In the genomic region with DNA sequence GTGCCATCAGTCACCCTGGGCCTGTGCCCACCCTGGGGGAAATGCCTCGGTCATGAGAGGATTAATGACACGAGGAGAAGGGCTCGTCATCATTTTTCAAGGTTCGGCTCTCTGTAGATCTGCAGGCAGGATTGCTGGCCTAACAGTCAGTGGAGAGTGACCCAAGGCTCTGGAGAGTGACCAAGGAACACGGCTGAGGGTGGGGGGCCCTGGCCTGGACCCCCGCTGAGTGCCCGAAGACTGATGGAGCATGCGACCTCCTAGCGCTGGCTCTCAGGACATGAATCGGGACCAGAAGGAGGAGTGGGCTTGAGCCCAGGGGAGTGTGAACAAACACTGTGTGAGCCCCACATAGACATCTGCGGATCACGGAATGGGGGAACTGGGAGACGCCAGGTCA, we compare ENCODE assay signal across 20 cellular contexts. TPM values are rescaled to one million over a fixed set of nuclear protein-coding genes. Genes with fewer than 3 reads are reported as not detected.
DNase-seq lines count a peak whose midpoint lies in the region; ATAC-seq, FAIRE-seq and TF ChIP-seq lines count a peak whose summit lies in the region.
"Had no signal": no experiment of that assay in that cellular context is flagged by ENCODE, and none has a peak within 500 bp of the region (broad histone marks: within the 10 kb centered on the region; RNA-seq: fewer than 3 reads in every experiment).

No MANE protein-coding gene starts in this region.

- no peaks in the 10 kb centered on the region for H3K36me3 Mint-ChIP-seq in progenitor cell of endocrine pancreas (ENCODE audit: insufficient read depth)
- H3K36me3 Mint-ChIP-seq: CD14-positive monocyte; CD8-positive, alpha-beta memory T cell had no signal

- H3K9ac ChIP-seq in GM23248, result no peak overlapping the region
- H3K9ac ChIP-seq: BLaER1 treated with 17β-estradiol and CSF1 and Interleukin-3, amounts not matched to agents 10 nM and 100 nM had no signal

- H3K9me2 ChIP-seq in GM23248 (ENCODE audit: insufficient read depth), result no peaks in the 10 kb centered on the region

- H3K27me3 ChIP-seq in GM23248 (replicated peaks; ENCODE audit: insufficient read depth), result peaks cover 14% of the 10 kb centered on the region; the same call in 1 of the 2 replicates
- H3K27me3 ChIP-seq: BE2C had no signal

- H3K9me3 ChIP-seq in A549 (0 out of 3 replicates have a peak, but pooled peaks cover 5% of the 10 kb centered on the region), GM23248 (ENCODE audit: low read depth) (no peaks in the 10 kb centered on the region)
- H3K9me3 ChIP-seq: BE2C, HAP-1 had no signal

- DNase-seq in A549 (ENCODE audit: low read depth in 1 of 2, low spot score in 1 of 2), result no peak
- peak; percentile 24 for DNase-seq in GM23248
- peak; percentile 73 for DNase-seq in left kidney (ENCODE audit: low read depth, low spot score)
- no peak for DNase-seq in progenitor cell of endocrine pancreas (ENCODE audit: low spot score, unreplicated experiment)
- no peak for DNase-seq in stimulated activated naive CD4-positive, alpha-beta T cell (lab: John Stamatoyannopoulos, UW)
- DNase-seq in HuH-7 (ENCODE audit: low spot score), result no peak
- DNase-seq: BE2C; CD4-positive, alpha-beta T cell; CD8-positive, alpha-beta memory T cell; DMS 273 treated with DMSO at 0.1 percent for 48 hours; DMS79; GDM1; GOT3; HFFc6 had no signal

- TF ChIP-seq CTCF in A549 (IDR thresholded peaks at IDR 0.05), result no peak
- TF ChIP-seq CTCF in progenitor cell of endocrine pancreas (IDR thresholded peaks at IDR 0.05; ENCODE audit: unreplicated experiment), result no peak

- in situ Hi-C loops in GM23248 (cut with MboI), result loop anchor here (5.0 to 25.0 kb wide), 2 partner anchors 221 to 556 kb away; no protein-coding TSS in a partner anchor

- 0 out of 2 replicates have a peak, but pooled peaks cover 4% of the 10 kb centered on the region for H3F3A ChIP-seq in GM23248 (ENCODE audit: insufficient read depth)

- CTCF ChIA-PET in A549 (lab: Yijun Ruan, JAX), result interaction anchor here (1.0 to 12.7 kb wide), 9 partner anchors 13 to 597 kb away, joined by 3 to 510 read pairs (median 114); a partner anchor contains a TSS

- H3K4me2 ChIP-seq in A549, result peak overlapping the region; percentile 17; the same call in 1 of the 3 replicates
- H3K4me2 ChIP-seq in GM23248 (ENCODE audit: unreplicated experiment), result no peak overlapping the region

- peak overlapping the region; percentile 68 for H3K27ac Mint-ChIP-seq in progenitor cell of endocrine pancreas
- H3K27ac Mint-ChIP-seq: CD14-positive monocyte; CD4-positive, alpha-beta T cell; CD8-positive, alpha-beta memory T cell; HFFc6 had no signal

- H3K27me3 Mint-ChIP-seq in progenitor cell of endocrine pancreas, result peaks cover 50% of the 10 kb centered on the region

- H2AFZ ChIP-seq in GM23248, result no peak overlapping the region

- H3K36me3 ChIP-seq in GM23248 (ENCODE audit: low read depth), result no peaks in the 10 kb centered on the region
- H3K36me3 ChIP-seq: BE2C; BLaER1 treated with 17β-estradiol and CSF1 and Interleukin-3, amounts not matched to agents 10 nM and 100 nM; HAP-1 had no signal

- POLR2A ChIA-PET in A549 (lab: Yijun Ruan, JAX), result no interaction called here

- H3K9me3 Mint-ChIP-seq in progenitor cell of endocrine pancreas (ENCODE audit: low read depth), result no peaks in the 10 kb centered on the region
- H3K9me3 Mint-ChIP-seq: CD4-positive, alpha-beta T cell had no signal

- H3K4me1 ChIP-seq in A549, result peaks cover 30% of the 10 kb centered on the region
- peaks cover 27% of the 10 kb centered on the region for H3K4me1 ChIP-seq in GM23248 (ENCODE audit: insufficient read depth)

- no peak for TF ChIP-seq POLR2A in A549 (IDR thresholded peaks at IDR 0.05; ENCODE audit: low read length)

- peaks cover 9% of the 10 kb centered on the region for H3K4me1 Mint-ChIP-seq in progenitor cell of endocrine pancreas (ENCODE audit: low read depth)

- FAIRE-seq in A549 (lab: Jason Lieb, UNC), result no peak
- FAIRE-seq: D721Med, GM12878, H54 had no signal

- TF ChIP-seq EP300 in A549 (IDR thresholded peaks at IDR 0.05), result no peak

- H3K27ac ChIP-seq in A549, result peak overlapping the region in 1 of 2 experiments; percentile 31; a peak in 1 of 6 replicates
- H3K27ac ChIP-seq in GM23248, result peak overlapping the region; percentile 30
- H3K27ac ChIP-seq: BLaER1 treated with 17β-estradiol and CSF1 and Interleukin-3, amounts not matched to agents 10 nM and 100 nM had no signal

- ATAC-seq in A549, result no peak
- ATAC-seq: GM12878 had no signal

- no peak for TF ChIP-seq RAD21 in A549 (conservative IDR thresholded peaks at IDR 0.05 in 1 of 2, IDR thresholded peaks at IDR 0.05 in 1 of 2)

- no peaks in the 10 kb centered on the region for H4K20me1 ChIP-seq in GM23248 (ENCODE audit: insufficient read depth)

- H3K79me2 ChIP-seq in GM23248 (ENCODE audit: insufficient read depth), result no peaks in the 10 kb centered on the region

- H3K4me3 ChIP-seq in A549, result no peak overlapping the region
- no peak overlapping the region for H3K4me3 ChIP-seq in GM23248
- H3K4me3 ChIP-seq: BLaER1 treated with 17β-estradiol and CSF1 and Interleukin-3, amounts not matched to agents 10 nM and 100 nM; GM12878; HAP-1 had no signal

- 80% methylated on average over 13 of the region's 13 CpGs for WGBS in A549 (ENCODE audit: missing lambda C conversion rate)
- 70 to 71% methylated on average over 13 of the region's 13 CpGs for WGBS in GM23248 (ENCODE audit: low coverage in 1 of 2, low lambda C conversion rate in 2 of 2, missing lambda C conversion rate in 2 of 2), 2 experiments

- no peak overlapping the region for H3K4me3 Mint-ChIP-seq in progenitor cell of endocrine pancreas (ENCODE audit: low read depth)
- H3K4me3 Mint-ChIP-seq: CD14-positive monocyte; CD4-positive, alpha-beta T cell; HFFc6 had no signal

TF ChIP-seq in A549, 52 proteins besides CTCF, POLR2A, EP300 and RAD21:
- no peak for TF ChIP-seq KDM5A (IDR thresholded peaks at IDR 0.05)
- no peak for TF ChIP-seq CHD2 (IDR thresholded peaks at IDR 0.05; ENCODE audit: low read length, partially characterized antibody)
- no peak for TF ChIP-seq HOXB5 (CRISPR knock-in tag; IDR thresholded peaks at IDR 0.05)
- TF ChIP-seq CBX2 (IDR thresholded peaks at IDR 0.05; ENCODE audit: borderline replicate concordance, low read depth), result no peak
- no peak for TF ChIP-seq BHLHE40 (IDR thresholded peaks at IDR 0.05; ENCODE audit: low read depth, low read length)
- TF ChIP-seq HOXB13 (CRISPR knock-in tag; IDR thresholded peaks at IDR 0.05; ENCODE audit: low read depth), result no peak
- TF ChIP-seq HEYL (CRISPR knock-in tag; IDR thresholded peaks at IDR 0.05), result no peak
- TF ChIP-seq, protein P1, sequence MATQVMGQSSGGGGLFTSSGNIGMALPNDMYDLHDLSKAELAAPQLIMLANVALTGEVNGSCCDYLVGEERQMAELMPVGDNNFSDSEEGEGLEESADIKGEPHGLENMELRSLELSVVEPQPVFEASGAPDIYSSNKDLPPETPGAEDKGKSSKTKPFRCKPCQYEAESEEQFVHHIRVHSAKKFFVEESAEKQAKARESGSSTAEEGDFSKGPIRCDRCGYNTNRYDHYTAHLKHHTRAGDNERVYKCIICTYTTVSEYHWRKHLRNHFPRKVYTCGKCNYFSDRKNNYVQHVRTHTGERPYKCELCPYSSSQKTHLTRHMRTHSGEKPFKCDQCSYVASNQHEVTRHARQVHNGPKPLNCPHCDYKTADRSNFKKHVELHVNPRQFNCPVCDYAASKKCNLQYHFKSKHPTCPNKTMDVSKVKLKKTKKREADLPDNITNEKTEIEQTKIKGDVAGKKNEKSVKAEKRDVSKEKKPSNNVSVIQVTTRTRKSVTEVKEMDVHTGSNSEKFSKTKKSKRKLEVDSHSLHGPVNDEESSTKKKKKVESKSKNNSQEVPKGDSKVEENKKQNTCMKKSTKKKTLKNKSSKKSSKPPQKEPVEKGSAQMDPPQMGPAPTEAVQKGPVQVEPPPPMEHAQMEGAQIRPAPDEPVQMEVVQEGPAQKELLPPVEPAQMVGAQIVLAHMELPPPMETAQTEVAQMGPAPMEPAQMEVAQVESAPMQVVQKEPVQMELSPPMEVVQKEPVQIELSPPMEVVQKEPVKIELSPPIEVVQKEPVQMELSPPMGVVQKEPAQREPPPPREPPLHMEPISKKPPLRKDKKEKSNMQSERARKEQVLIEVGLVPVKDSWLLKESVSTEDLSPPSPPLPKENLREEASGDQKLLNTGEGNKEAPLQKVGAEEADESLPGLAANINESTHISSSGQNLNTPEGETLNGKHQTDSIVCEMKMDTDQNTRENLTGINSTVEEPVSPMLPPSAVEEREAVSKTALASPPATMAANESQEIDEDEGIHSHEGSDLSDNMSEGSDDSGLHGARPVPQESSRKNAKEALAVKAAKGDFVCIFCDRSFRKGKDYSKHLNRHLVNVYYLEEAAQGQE (IDR thresholded peaks at IDR 0.05), result no peak
- TF ChIP-seq FOSB (CRISPR knock-in tag; IDR thresholded peaks at IDR 0.05), result no peak
- TF ChIP-seq ZC3H11A (IDR thresholded peaks at IDR 0.05), result no peak
- no peak for TF ChIP-seq SMC3 (IDR thresholded peaks at IDR 0.05)
- TF ChIP-seq, protein P2, sequence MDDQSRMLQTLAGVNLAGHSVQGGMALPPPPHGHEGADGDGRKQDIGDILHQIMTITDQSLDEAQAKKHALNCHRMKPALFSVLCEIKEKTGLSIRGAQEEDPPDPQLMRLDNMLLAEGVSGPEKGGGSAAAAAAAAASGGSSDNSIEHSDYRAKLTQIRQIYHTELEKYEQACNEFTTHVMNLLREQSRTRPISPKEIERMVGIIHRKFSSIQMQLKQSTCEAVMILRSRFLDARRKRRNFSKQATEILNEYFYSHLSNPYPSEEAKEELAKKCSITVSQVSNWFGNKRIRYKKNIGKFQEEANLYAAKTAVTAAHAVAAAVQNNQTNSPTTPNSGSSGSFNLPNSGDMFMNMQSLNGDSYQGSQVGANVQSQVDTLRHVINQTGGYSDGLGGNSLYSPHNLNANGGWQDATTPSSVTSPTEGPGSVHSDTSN (IDR thresholded peaks at IDR 0.05), result no peak
- TF ChIP-seq RNF2 (IDR thresholded peaks at IDR 0.05; ENCODE audit: borderline replicate concordance, low read depth), result no peak

RNA-seq across cellular contexts. Expression of a gene that starts 15.1 kb away (rescaled TPM):
- 54.0 and 55.7 TPM in 2 replicates for polyA plus RNA-seq in A549 (2011; rRNA removed)
- polyA plus RNA-seq in A549 (2012; cell fraction: cytosol; rRNA removed), result 122 and 161 TPM in 2 replicates
- polyA plus RNA-seq in A549 (2012; cell fraction: nucleus; rRNA removed), result 266 and 321 TPM in 2 replicates
- 53.4 to 56.5 TPM (median 55.7 TPM) in 3 replicates for polyA plus RNA-seq in A549 (2017; fragmentation: RNase III; extraction: RNeasy Plus Mini Kit Qiagen cat#74134 plus additional on column Dnase treatment)
- 48.2 and 48.5 TPM in 2 replicates for polyA minus RNA-seq in A549 (2011; rRNA and poly(A)+ RNA removed)
- 105 and 117 TPM in 2 replicates for total RNA-seq in GM23248 (2014; rRNA removed; shearing (Covaris generic))
- 7.5 and 8.1 TPM in 2 replicates for polyA plus RNA-seq in GM23248 (2016; fragmentation: Nextera tagmentation; extraction: Ambion mirVana)
- total RNA-seq in progenitor cell of endocrine pancreas, result 61.3 TPM in 2 replicates
- total RNA-seq: GM12878 had no signal
- polyA plus RNA-seq: GM12878 had no signal

Comparison
In these comparisons a context has a peak if more than half of its experiments do, and no peak if none do; other contexts are left out.
1. DNase-seq: peak in GM23248 (single experiment) and left kidney (single experiment); none in A549 (0 of 2), progenitor cell of endocrine pancreas (single experiment), stimulated activated naive CD4-positive, alpha-beta T cell (0 of 6) and HuH-7 (single experiment).